ENCODE assay signal across 13 cellular contexts in genomic region chr13:66995366-66995663, GRCh38.
DNase-seq lines count a peak whose midpoint lies in the region; ATAC-seq, FAIRE-seq and TF ChIP-seq lines count a peak whose summit lies in the region.
"Had no signal": no experiment of that assay in that cellular context is flagged by ENCODE, and none has a peak within 500 bp of the region (broad histone marks: within the 10 kb centered on the region; RNA-seq: fewer than 3 reads in every experiment).

No MANE protein-coding gene starts in this region.

- H3K27ac ChIP-seq in endodermal cell (ENCODE audit: low read depth, low read length) = peak overlapping the region; percentile 10
- H3K27ac ChIP-seq: foreskin keratinocyte, SJSA1 had no signal

- FAIRE-seq in GM18507 (lab: Jason Lieb, UNC) = peak; percentile 85

- H3K4me1 ChIP-seq in endodermal cell (ENCODE audit: control insufficient read depth, insufficient read depth, low read length) = no peaks in the 10 kb centered on the region
- H3K4me1 ChIP-seq: foreskin keratinocyte, SJSA1 had no signal

- no peak overlapping the region for H3K27ac Mint-ChIP-seq in endodermal cell
- no peak overlapping the region for H3K27ac Mint-ChIP-seq in activated naive CD4-positive, alpha-beta T cell treated with anti-CD3 and anti-CD28 coated beads, Interleukin-2, amount 50 U/mL, for 72 hours
- H3K27ac Mint-ChIP-seq: activated CD8-positive, alpha-beta T cell treated with anti-CD3 and anti-CD28 coated beads, Interleukin-2, amount 10 ng/mL, durations not matched to agents 7 days and 5 days had no signal

- H3K9me3 Mint-ChIP-seq in endodermal cell = no peaks in the 10 kb centered on the region
- peaks cover 7 to 9% of the 10 kb centered on the region in 2 donors for H3K9me3 Mint-ChIP-seq in activated naive CD4-positive, alpha-beta T cell treated with anti-CD3 and anti-CD28 coated beads, Interleukin-2, amount 50 U/mL, for 72 hours

- DNase-seq in GM18507 (ENCODE audit: extremely low spot score, insufficient read length, low read depth) (no peak), endodermal cell (no peak), COLO668 (lab: John Stamatoyannopoulos, UW; ENCODE audit: unreplicated experiment) (no peak), NCI-H69 (lab: John Stamatoyannopoulos, UW) (no peak)
- no peak for DNase-seq in activated CD8-positive, alpha-beta memory T cell treated with anti-CD3 and anti-CD28 coated beads for 24 hours
- no peak for DNase-seq in activated naive CD4-positive, alpha-beta T cell treated with anti-CD3 and anti-CD28 coated beads, Interleukin-2, amount 50 U/mL, for 72 hours (ENCODE audit: low spot score in 2 of 2)
- DNase-seq: activated CD8-positive, alpha-beta T cell treated with anti-CD3 and anti-CD28 coated beads, Interleukin-2, amount 10 ng/mL, durations not matched to agents 7 days and 5 days; foreskin keratinocyte; NCI-H1105 had no signal

- ATAC-seq in GM21528 (IDR thresholded peaks at IDR 0.05; ENCODE audit: low FRiP score, unreplicated experiment) (peak; percentile 78), HG03175 (IDR thresholded peaks at IDR 0.05; ENCODE audit: unreplicated experiment) (peak; percentile 81)
- no peak for ATAC-seq in activated naive CD4-positive, alpha-beta T cell treated with anti-CD3 and anti-CD28 coated beads, Interleukin-2, amount 50 U/mL, for 72 hours
- ATAC-seq: activated CD8-positive, alpha-beta T cell treated with anti-CD3 and anti-CD28 coated beads, Interleukin-2, amount 10 ng/mL, durations not matched to agents 7 days and 5 days; foreskin keratinocyte had no signal

- H3K27me3 Mint-ChIP-seq in endodermal cell (ENCODE audit: insufficient read depth) = no peaks in the 10 kb centered on the region
- H3K27me3 Mint-ChIP-seq: brain had no signal

- no peak for TF ChIP-seq CTCF in endodermal cell (conservative IDR thresholded peaks at IDR 0.05)

- H3K9ac ChIP-seq in endodermal cell (ENCODE audit: extremely low read depth, low read length, poor library complexity, severe bottlenecking) = no peak overlapping the region

- H3K36me3 Mint-ChIP-seq in endodermal cell (ENCODE audit: low read depth) = no peaks in the 10 kb centered on the region
- H3K36me3 Mint-ChIP-seq in activated naive CD4-positive, alpha-beta T cell treated with anti-CD3 and anti-CD28 coated beads, Interleukin-2, amount 50 U/mL, for 72 hours = peaks cover 0 to 6% of the 10 kb centered on the region in 2 donors
- H3K36me3 Mint-ChIP-seq: brain had no signal

- whole genome bisulfite sequencing in endodermal cell (ENCODE audit: insufficient coverage in 1 of 2, insufficient read length in 1 of 2), 2 experiments = 78% methylated on average over 1 of the region's 1 CpG; no CpG with 5 or more reads in 1 of the 2 experiments

- no peak overlapping the region for H3K4me3 Mint-ChIP-seq in endodermal cell
- H3K4me3 Mint-ChIP-seq: activated CD8-positive, alpha-beta T cell treated with anti-CD3 and anti-CD28 coated beads, Interleukin-2, amount 10 ng/mL, durations not matched to agents 7 days and 5 days had no signal

- no peaks in the 10 kb centered on the region for H3K9me3 ChIP-seq in endodermal cell (ENCODE audit: control insufficient read depth, low read length)
- H3K9me3 ChIP-seq: SJSA1 had no signal

- no peaks in the 10 kb centered on the region for H3K36me3 ChIP-seq in endodermal cell (ENCODE audit: control insufficient read depth, insufficient read depth, low read length)
- H3K36me3 ChIP-seq: SJSA1 had no signal

- H3K27me3 ChIP-seq in endodermal cell (ENCODE audit: control insufficient read depth, insufficient read depth, low read length, poor library complexity, severe bottlenecking) = no peaks in the 10 kb centered on the region
- H3K27me3 ChIP-seq: foreskin keratinocyte, SJSA1 had no signal

- H3K4me1 Mint-ChIP-seq in endodermal cell = peaks cover 5% of the 10 kb centered on the region

- no peak overlapping the region for H3K4me3 ChIP-seq in endodermal cell (ENCODE audit: low read length)
- H3K4me3 ChIP-seq: SJSA1 had no signal

Comparison
In these comparisons a context has a peak if more than half of its experiments do, and no peak if none do; other contexts are left out.
1. ATAC-seq: peak in GM21528 (single experiment) and HG03175 (single experiment); none in activated naive CD4-positive, alpha-beta T cell treated with anti-CD3 and anti-CD28 coated beads, Interleukin-2, amount 50 U/mL, for 72 hours (0 of 2).